ENCODE assay signal across 25 cellular contexts in the genomic region with DNA sequence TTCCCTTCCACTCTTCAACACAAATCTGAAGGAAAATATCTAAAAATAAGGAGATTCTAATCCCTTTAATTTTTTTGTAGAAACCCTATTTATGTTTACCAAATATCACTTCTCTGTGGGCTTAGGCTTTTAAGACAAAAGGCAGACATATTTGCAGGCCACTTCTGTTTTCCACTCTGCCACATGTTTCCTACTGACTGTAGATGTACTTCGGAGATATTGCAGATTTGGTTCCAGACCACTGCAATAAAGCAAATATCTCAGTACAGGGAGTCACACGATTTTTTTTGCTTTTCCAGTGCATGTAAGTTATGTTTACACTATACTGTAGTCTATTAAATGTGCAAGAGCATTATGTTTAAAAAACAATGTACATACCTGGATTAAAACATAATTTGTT.
"Had no signal": no experiment of that assay in that cellular context is flagged by ENCODE, and none has a peak within 500 bp of the region (broad histone marks: within the 10 kb centered on the region; RNA-seq: fewer than 3 reads in every experiment).

No MANE protein-coding gene starts in this region.

- DNase-seq: activated B cell treated with CpG ODN at 0.5 μM for 24 hours; activated CD4-positive, alpha-beta memory T cell treated with anti-CD3 and anti-CD28 coated beads for 36 hours; activated CD4-positive, alpha-beta T cell treated with anti-CD3 and anti-CD28 coated beads for 1 hour; activated CD4-positive, alpha-beta T cell treated with anti-CD3 and anti-CD28 coated beads, Interleukin-2, amount 10 ng/mL, durations not matched to agents 24 days and 14 days; activated CD8-positive, alpha-beta memory T cell treated with anti-CD3 and anti-CD28 coated beads for 24 hours; activated gamma-delta T cell; activated naive CD4-positive, alpha-beta T cell treated with anti-CD3 and anti-CD28 coated beads, Interleukin-2, amount 10 ng/mL, durations not matched to agents 7 days and 5 days; activated naive CD8-positive, alpha-beta T cell treated with anti-CD3 and anti-CD28 coated beads for 36 hours; activated T-cell treated with anti-CD3 and anti-CD28 coated beads, Interleukin-2, amount 50 U/mL, for 4 hours; brain microvascular endothelial cell; MG63; NCI-H1105; NCI-H1436; NCI-H1694 treated with DMSO at 0.1 percent for 48 hours; NCI-H2029 treated with DMSO at 0.1 percent for 48 hours; NCI-H510A treated with DMSO at 0.1 percent for 48 hours; NCI-H69; NK-92 treated with Interleukin-12 subunit alpha and Interleukin-12 subunit beta, amount 100 ng/mL, for 24 hours; Peyer's patch; SHP77 treated with DMSO at 0.1 percent for 48 hours; SW 1271 had no signal

- H3K36me3 ChIP-seq: brain microvascular endothelial cell, cardiac muscle cell, MG63, Peyer's patch had no signal

- H3K4me3 ChIP-seq: cardiac muscle cell, MG63, Peyer's patch had no signal

- H3K9me3 ChIP-seq: MG63, Peyer's patch had no signal

- H3K27ac ChIP-seq: brain microvascular endothelial cell, cardiac muscle cell, KMS-11, Peyer's patch, RWPE1 had no signal

- ATAC-seq: activated T-cell treated with anti-CD3 and anti-CD28 coated beads, Interleukin-2, amount 50 U/mL, for 4 hours; activated T-helper 17 cell treated with anti-CD3 and anti-CD28 coated beads, Interleukin-2, amount 50 U/mL, for 72 hours had no signal

- H3K4me1 ChIP-seq: Peyer's patch had no signal

- H3K27me3 ChIP-seq: brain microvascular endothelial cell, cardiac muscle cell, MG63, Peyer's patch had no signal
